In genomic region chr10:58781873-58782488, GRCh38 we compare ENCODE assay signal across 8 cellular contexts.
DNase-seq lines count a peak whose midpoint lies in the region; FAIRE-seq and TF ChIP-seq lines count a peak whose summit lies in the region.

No MANE protein-coding gene starts in this region.

- H3K4me1 ChIP-seq in H9 (ENCODE audit: insufficient read depth, low read length), result no peaks in the 10 kb centered on the region
- H3K4me1 ChIP-seq in liver (ENCODE audit: control insufficient read depth in 4 of 4, insufficient read depth in 4 of 4, low read length in 3 of 4), result peaks cover 0 to 21% (median 9%) of the 10 kb centered on the region in 4 donors

- no peaks in the 10 kb centered on the region for H3K27me3 ChIP-seq in H9 (ENCODE audit: insufficient read depth, low read length)
- no peaks in the 10 kb centered on the region for H3K27me3 ChIP-seq in bronchial epithelial cell (ENCODE audit: control insufficient read depth, insufficient read depth, low read length)
- no peaks in the 10 kb centered on the region for H3K27me3 ChIP-seq in liver (ENCODE audit: control insufficient read depth in 4 of 4, insufficient read depth in 4 of 4, low read length in 3 of 4)

- no peaks in the 10 kb centered on the region for H3K36me3 Mint-ChIP-seq in H9 (ENCODE audit: insufficient read depth in 1 of 3, low read depth in 3 of 3)

- H3T11ph ChIP-seq in H9 (ENCODE audit: low read length), result no peak overlapping the region

- H4K91ac ChIP-seq in H9 (ENCODE audit: insufficient read length, low read depth, low read length), result no peak overlapping the region

- H3K4ac ChIP-seq in H9 (ENCODE audit: low read depth, low read length), result no peak overlapping the region

- H2BK5ac ChIP-seq in H9 (ENCODE audit: insufficient read length, low read length), result no peak overlapping the region

- no peaks in the 10 kb centered on the region for H3K79me1 ChIP-seq in H9 (ENCODE audit: insufficient read depth, low read depth, low read length, poor library complexity, severe bottlenecking)

- H2BK20ac ChIP-seq in H9 (ENCODE audit: low read depth, low read length, poor library complexity, severe bottlenecking), result no peak overlapping the region

- no peak overlapping the region for H3K4me2 ChIP-seq in H9 (ENCODE audit: insufficient read depth, insufficient read length, low read length)

- no peaks in the 10 kb centered on the region for H3K36me3 ChIP-seq in bronchial epithelial cell (ENCODE audit: control insufficient read depth, insufficient read depth, low read length)
- H3K36me3 ChIP-seq in liver (ENCODE audit: control insufficient read depth in 4 of 4, insufficient read depth in 3 of 4, low read depth in 1 of 4, low read length in 3 of 4), result no peaks in the 10 kb centered on the region

- H3K14ac ChIP-seq in H9 (ENCODE audit: insufficient read depth, low read length), result no peak overlapping the region

- H3K4me1 Mint-ChIP-seq in H9, result no peaks in the 10 kb centered on the region

- H4K8ac ChIP-seq in H9 (replicated peaks; ENCODE audit: insufficient read length, low read depth, low read length), result no peak overlapping the region

- TF ChIP-seq CTCF in H9 (conservative IDR thresholded peaks at IDR 0.05) (peak; percentile 81), bronchial epithelial cell (IDR thresholded peaks at IDR 0.05; ENCODE audit: insufficient read depth, low read length, severe bottlenecking) (peak; percentile 39), liver (IDR thresholded peaks at IDR 0.05; ENCODE audit: low read depth, low read length, missing input control) (peak; percentile 73), lower leg skin (IDR thresholded peaks at IDR 0.05) (no peak)

- H3K18ac ChIP-seq in H9 (ENCODE audit: insufficient read length, low read depth, low read length), result no peak overlapping the region

- no peak overlapping the region for H2BK15ac ChIP-seq in H9 (ENCODE audit: low read depth, low read length)

- no peaks in the 10 kb centered on the region for H3K27me3 Mint-ChIP-seq in H9 (ENCODE audit: low read depth)

- FAIRE-seq in bronchial epithelial cell (lab: Jason Lieb, UNC), result no peak

- no peaks in the 10 kb centered on the region for H3K23me2 ChIP-seq in H9 (ENCODE audit: insufficient read length, low read depth, low read length, poor library complexity, severe bottlenecking)

- H3K56ac ChIP-seq in H9 (ENCODE audit: insufficient read length, low read depth, low read length), result no peak overlapping the region

- no peak overlapping the region for H2AFZ ChIP-seq in H9 (ENCODE audit: low read length)

- H3K9ac ChIP-seq in H9 (ENCODE audit: extremely low read depth, insufficient read length, low read length) (no peak overlapping the region), liver (ENCODE audit: low read depth in 1 of 2, low read length in 2 of 2) (no peak overlapping the region)

- H3K4me3 ChIP-seq in bronchial epithelial cell (ENCODE audit: low read depth, low read length) (no peak overlapping the region), liver (ENCODE audit: low read depth in 1 of 3, low read length in 3 of 3) (no peak overlapping the region), lower leg skin (ENCODE audit: low read depth, poor library complexity, severe bottlenecking) (no peak overlapping the region)

- intact Hi-C loops in lower leg skin (cut with DNase I; ENCODE audit: low total_unique reads), result loop anchor here (5.0 kb wide), 1 partner anchor 515 kb away; the partner anchor contains the start of genes CISD1 and IPMK

- H3K23ac ChIP-seq in H9 (ENCODE audit: insufficient read length, low read depth, low read length), result no peak overlapping the region

- H3K27ac Mint-ChIP-seq in H9, result no peak overlapping the region

- H3K9me3 ChIP-seq in H9 (ENCODE audit: control insufficient read depth, low read depth, low read length) (no peaks in the 10 kb centered on the region), liver (ENCODE audit: control insufficient read depth in 4 of 4, low read length in 3 of 4) (no peaks in the 10 kb centered on the region)

- no CpG with 5 or more reads among the region's 5 CpGs for WGBS in H9 (ENCODE audit: extremely low coverage, insufficient read length, low lambda C conversion rate)
- 25% methylated on average over 5 of the region's 5 CpGs for WGBS in liver
- 19 to 22% methylated on average over 5 of the region's 5 CpGs for WGBS in lower leg skin, 2 donors

- H3K79me2 ChIP-seq in H9 (ENCODE audit: insufficient read depth, low read length), result no peaks in the 10 kb centered on the region

- no peak overlapping the region for H2BK120ac ChIP-seq in H9 (ENCODE audit: low read depth, low read length, poor library complexity, severe bottlenecking)

- no peak overlapping the region for H2AK5ac ChIP-seq in H9 (ENCODE audit: insufficient read length, low read length)

- H4K5ac ChIP-seq in H9 (ENCODE audit: insufficient read length, low read depth, low read length), result no peak overlapping the region

- no peak for TF ChIP-seq POLR2A in lower leg skin (IDR thresholded peaks at IDR 0.05)

- H3K27ac ChIP-seq in H9 (ENCODE audit: insufficient read length, low read depth, low read length) (no peak overlapping the region), liver (ENCODE audit: low read depth in 1 of 2, low read length in 2 of 2) (no peak overlapping the region)

- DNase-seq in EH (ENCODE audit: low read depth) (peak; percentile 59), H9 (no peak), NCI-H2029 treated with DMSO at 0.1 percent for 48 hours (lab: John Stamatoyannopoulos, UW) (peak; percentile 0), bronchial epithelial cell (ENCODE audit: low read depth) (peak; percentile 71), lower leg skin (ENCODE audit: low spot score in 2 of 2) (no peak), DMS79 treated with DMSO at 0.1 percent for 48 hours (lab: John Stamatoyannopoulos, UW) (no peak)
- DNase-seq in NK-92 treated with Interleukin-12 subunit alpha and Interleukin-12 subunit beta, amount 100 ng/mL, for 24 hours (lab: John Stamatoyannopoulos, UW), result no peak

- TF ChIP-seq RAD21 in liver (IDR thresholded peaks at IDR 0.05), result peak; percentile 91 to 94

- no peaks in the 10 kb centered on the region for H3K9me3 Mint-ChIP-seq in H9

- H4K20me1 ChIP-seq in H9 (ENCODE audit: control insufficient read depth, insufficient read depth, insufficient read length), result no peaks in the 10 kb centered on the region

- H2BK12ac ChIP-seq in H9 (ENCODE audit: insufficient read length, low read depth, low read length), result no peak overlapping the region

- H3K4me3 Mint-ChIP-seq in H9, result no peak overlapping the region

TF ChIP-seq in liver, 16 proteins besides CTCF, POLR2A, EP300 and RAD21:
- no peak for TF ChIP-seq TAF1 (conservative IDR thresholded peaks at IDR 0.05)
- TF ChIP-seq EGR1 (IDR thresholded peaks at IDR 0.05; ENCODE audit: low read depth in 2 of 2), result no peak
TF ChIP-seq in liver: peak in this region for 0.

Comparison
In these comparisons a context has a peak if more than half of its experiments do, and no peak if none do; other contexts are left out.
1. DNase-seq: peak in EH (single experiment), NCI-H2029 treated with DMSO at 0.1 percent for 48 hours (single experiment) and bronchial epithelial cell (single experiment); none in H9 (single experiment), lower leg skin (0 of 2), NK-92 treated with Interleukin-12 subunit alpha and Interleukin-12 subunit beta, amount 100 ng/mL, for 24 hours (single experiment) and DMS79 treated with DMSO at 0.1 percent for 48 hours (single experiment).
2. CTCF ChIP-seq: peak in H9 (single experiment), bronchial epithelial cell (single experiment) and liver (single experiment); none in lower leg skin (0 of 3).